ENCODE assay signal across 18 cellular contexts in genomic region chr6:3987576-3987975, GRCh38.
"Had no signal": no experiment of that assay in that cellular context is flagged by ENCODE, and none has a peak within 500 bp of the region (broad histone marks: within the 10 kb centered on the region; RNA-seq: fewer than 3 reads in every experiment).

No MANE protein-coding gene starts in this region.

- ATAC-seq: activated CD4-positive, alpha-beta T cell treated with anti-CD3 and anti-CD28 coated beads for 36 hours; activated CD8-positive, alpha-beta memory T cell treated with anti-CD3 and anti-CD28 coated beads, Interleukin-2, amount 10 ng/mL, durations not matched to agents 7 days and 5 days; left lung; natural killer cell treated with Interleukin-12 subunit alpha and Interleukin-12 subunit beta and Interleukin-15 and Interleukin-18, amount 100 ng/mL, for 72 hours; stimulated activated memory B cell treated with anti-CD40 and anti-IgM and Interleukin-4, amounts not matched to agents 10 μg/mL and 1 μg/mL and 100 μg/mL, for 72 hours; T-cell had no signal

- H3K27me3 Mint-ChIP-seq: activated CD4-positive, alpha-beta memory T cell treated with anti-CD3 and anti-CD28 coated beads for 36 hours; activated CD4-positive, alpha-beta T cell treated with anti-CD3 and anti-CD28 coated beads for 36 hours; activated CD8-positive, alpha-beta memory T cell treated with anti-CD3 and anti-CD28 coated beads, Interleukin-2, amount 10 ng/mL, durations not matched to agents 7 days and 5 days; activated naive CD4-positive, alpha-beta T cell treated with anti-CD3 and anti-CD28 coated beads, Interleukin-2, amount 10 ng/mL, durations not matched to agents 7 days and 5 days; natural killer cell treated with Interleukin-12 subunit alpha and Interleukin-12 subunit beta and Interleukin-15 and Interleukin-18, amount 100 ng/mL, for 72 hours; stimulated activated memory B cell treated with anti-CD40 and anti-IgM and Interleukin-4, amounts not matched to agents 10 μg/mL and 1 μg/mL and 100 μg/mL, for 72 hours; T-cell had no signal

- H3K36me3 ChIP-seq: ascending aorta, left lung, thyroid gland, vagina had no signal

- H3K27ac ChIP-seq: ascending aorta, left lung, thyroid gland, vagina, VCaP had no signal

- H3K27me3 ChIP-seq: ascending aorta, left lung, thyroid gland, vagina had no signal

- H3K9me3 Mint-ChIP-seq: activated CD4-positive, alpha-beta memory T cell treated with anti-CD3 and anti-CD28 coated beads for 36 hours; activated naive CD4-positive, alpha-beta T cell treated with anti-CD3 and anti-CD28 coated beads, Interleukin-2, amount 10 ng/mL, durations not matched to agents 7 days and 5 days; natural killer cell treated with Interleukin-12 subunit alpha and Interleukin-12 subunit beta and Interleukin-15 and Interleukin-18, amount 100 ng/mL, for 72 hours; stimulated activated memory B cell treated with anti-CD40 and anti-IgM and Interleukin-4, amounts not matched to agents 10 μg/mL and 1 μg/mL and 100 μg/mL, for 72 hours; T-cell had no signal

- H3K4me3 ChIP-seq: ascending aorta, left lung, thyroid gland, vagina had no signal

- DNase-seq: activated CD4-positive, alpha-beta memory T cell treated with anti-CD3 and anti-CD28 coated beads for 36 hours; activated CD4-positive, alpha-beta T cell treated with anti-CD3 and anti-CD28 coated beads for 36 hours; activated CD8-positive, alpha-beta memory T cell treated with anti-CD3 and anti-CD28 coated beads, Interleukin-2, amount 10 ng/mL, durations not matched to agents 7 days and 5 days; activated naive CD4-positive, alpha-beta T cell treated with anti-CD3 and anti-CD28 coated beads, Interleukin-2, amount 10 ng/mL, durations not matched to agents 7 days and 5 days; activated T-cell treated with anti-CD3 and anti-CD28 coated beads, Interleukin-2, amount 50 U/mL, for 1 hour; hippocampal formation; kidney; left lung; stimulated activated CD4-positive, alpha-beta T cell treated with anti-CD3 and anti-CD28 coated beads, Interleukin-12 subunit alpha, Interleukin-12 subunit beta, amount 100 ng/mL, for 4 hours; stimulated activated CD4-positive, alpha-beta T cell treated with anti-CD3 and anti-CD28 coated beads, Interleukin-2, amount 100 ng/mL, for 24 hours; T-cell; T1000 had no signal

- H3K36me3 Mint-ChIP-seq: activated CD4-positive, alpha-beta memory T cell treated with anti-CD3 and anti-CD28 coated beads for 36 hours; activated naive CD4-positive, alpha-beta T cell treated with anti-CD3 and anti-CD28 coated beads, Interleukin-2, amount 10 ng/mL, durations not matched to agents 7 days and 5 days; natural killer cell treated with Interleukin-12 subunit alpha and Interleukin-12 subunit beta and Interleukin-15 and Interleukin-18, amount 100 ng/mL, for 72 hours had no signal

- H3K4me3 Mint-ChIP-seq: activated CD4-positive, alpha-beta memory T cell treated with anti-CD3 and anti-CD28 coated beads for 36 hours; activated CD4-positive, alpha-beta T cell treated with anti-CD3 and anti-CD28 coated beads for 36 hours; activated CD8-positive, alpha-beta memory T cell treated with anti-CD3 and anti-CD28 coated beads, Interleukin-2, amount 10 ng/mL, durations not matched to agents 7 days and 5 days; activated naive CD4-positive, alpha-beta T cell treated with anti-CD3 and anti-CD28 coated beads, Interleukin-2, amount 10 ng/mL, durations not matched to agents 7 days and 5 days; natural killer cell treated with Interleukin-12 subunit alpha and Interleukin-12 subunit beta and Interleukin-15 and Interleukin-18, amount 100 ng/mL, for 72 hours; stimulated activated memory B cell treated with anti-CD40 and anti-IgM and Interleukin-4, amounts not matched to agents 10 μg/mL and 1 μg/mL and 100 μg/mL, for 72 hours; T-cell had no signal

- H3K9me3 ChIP-seq: ascending aorta, left lung, thyroid gland, vagina had no signal

- H3K27ac Mint-ChIP-seq: activated CD4-positive, alpha-beta memory T cell treated with anti-CD3 and anti-CD28 coated beads for 36 hours; activated CD4-positive, alpha-beta T cell treated with anti-CD3 and anti-CD28 coated beads for 36 hours; activated CD8-positive, alpha-beta memory T cell treated with anti-CD3 and anti-CD28 coated beads, Interleukin-2, amount 10 ng/mL, durations not matched to agents 7 days and 5 days; activated naive CD4-positive, alpha-beta T cell treated with anti-CD3 and anti-CD28 coated beads, Interleukin-2, amount 10 ng/mL, durations not matched to agents 7 days and 5 days; stimulated activated memory B cell treated with anti-CD40 and anti-IgM and Interleukin-4, amounts not matched to agents 10 μg/mL and 1 μg/mL and 100 μg/mL, for 72 hours; T-cell had no signal
